ENCODE assay signal across 22 cellular contexts in the genomic region with DNA sequence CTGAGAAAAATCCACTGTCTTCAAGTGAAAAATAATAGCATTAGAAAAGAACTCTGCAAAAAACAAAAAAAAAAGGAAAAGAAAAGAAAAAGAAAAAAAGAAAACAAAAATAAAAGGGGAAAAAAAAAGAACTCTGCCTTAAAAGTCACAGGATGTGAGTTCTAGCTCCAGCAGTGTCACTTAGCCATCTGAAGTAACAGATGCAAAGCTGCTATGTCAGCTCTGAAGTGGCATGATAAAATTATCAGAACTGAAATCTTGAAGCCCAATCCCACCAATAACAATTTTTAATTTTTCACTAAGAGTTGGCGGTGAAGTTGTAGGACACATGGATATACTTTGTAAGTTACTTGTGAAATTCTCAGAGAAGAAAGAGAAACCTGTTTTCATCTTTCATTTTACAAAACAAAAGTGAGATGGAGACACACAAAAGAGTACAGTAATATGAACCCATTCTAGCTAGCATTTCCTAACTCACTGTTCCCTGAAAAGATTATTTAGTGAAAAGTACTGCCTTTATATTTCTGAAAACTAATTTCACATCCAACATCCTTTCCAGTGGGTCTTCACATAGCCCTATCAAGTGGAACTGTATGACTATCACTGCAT.
"Had no signal": no experiment of that assay in that cellular context is flagged by ENCODE, and none has a peak within 500 bp of the region (broad histone marks: within the 10 kb centered on the region; RNA-seq: fewer than 3 reads in every experiment).

No MANE protein-coding gene starts in this region.

- H3K4me3 ChIP-seq: gastrocnemius medialis, heart left ventricle, lung, spleen, thoracic aorta, upper lobe of right lung had no signal

- H3K4me1 ChIP-seq: upper lobe of right lung had no signal

- H3K36me3 ChIP-seq: gastrocnemius medialis, heart left ventricle, spleen, thoracic aorta, upper lobe of right lung had no signal

- H3K36me3 Mint-ChIP-seq: activated naive CD8-positive, alpha-beta T cell had no signal

- H3K27me3 ChIP-seq: gastrocnemius medialis, heart left ventricle, spleen, upper lobe of right lung had no signal

- H3K27me3 Mint-ChIP-seq: activated naive CD8-positive, alpha-beta T cell; dendritic cell treated with granulocyte-macrophage colony-stimulating factor and Interleukin-4, amounts not matched to agents 40 ng/mL and 50 ng/mL, for 4 days; stimulated activated memory B cell treated with anti-CD40 and anti-IgM and Interleukin-4, amounts not matched to agents 10 μg/mL and 1 μg/mL and 100 μg/mL, for 72 hours had no signal

- H3K4me3 Mint-ChIP-seq: activated naive CD8-positive, alpha-beta T cell; dendritic cell treated with granulocyte-macrophage colony-stimulating factor and Interleukin-4, amounts not matched to agents 40 ng/mL and 50 ng/mL, for 4 days; nephron; stimulated activated memory B cell treated with anti-CD40 and anti-IgM and Interleukin-4, amounts not matched to agents 10 μg/mL and 1 μg/mL and 100 μg/mL, for 72 hours had no signal

- DNase-seq: activated CD4-positive, CD25-positive, alpha-beta regulatory T cell treated with anti-CD3 and anti-CD28 coated beads, Interleukin-2, amount 50 U/mL, for 72 hours; activated CD8-positive, alpha-beta memory T cell treated with anti-CD3 and anti-CD28 coated beads for 24 hours; activated CD8-positive, alpha-beta memory T cell treated with anti-CD3 and anti-CD28 coated beads, Interleukin-2, amount 50 U/mL, for 48 hours; activated gamma-delta T cell; effector CD8-positive, alpha-beta T cell; gastrocnemius medialis; heart left ventricle; kidney; nucleus accumbens; retina; spleen; stimulated activated CD4-positive, alpha-beta T cell treated with anti-CD3 and anti-CD28 coated beads, Interleukin-4, amount 100 ng/mL, for 4 hours; upper lobe of right lung had no signal

- ATAC-seq: esophagus mucosa; gastrocnemius medialis; heart left ventricle; left lobe of liver; stimulated activated memory B cell treated with anti-CD40 and anti-IgM and Interleukin-4, amounts not matched to agents 10 μg/mL and 1 μg/mL and 100 μg/mL, for 72 hours; upper lobe of right lung had no signal

- H3K9me3 ChIP-seq: gastrocnemius medialis, thoracic aorta, upper lobe of right lung had no signal

- H3K27ac Mint-ChIP-seq: activated naive CD8-positive, alpha-beta T cell; dendritic cell treated with granulocyte-macrophage colony-stimulating factor and Interleukin-4, amounts not matched to agents 40 ng/mL and 50 ng/mL, for 4 days; nephron; stimulated activated memory B cell treated with anti-CD40 and anti-IgM and Interleukin-4, amounts not matched to agents 10 μg/mL and 1 μg/mL and 100 μg/mL, for 72 hours had no signal

- H3K27ac ChIP-seq: gastrocnemius medialis, heart left ventricle, spleen, thoracic aorta, upper lobe of right lung, VCaP had no signal

- H3K4me1 Mint-ChIP-seq: nephron; stimulated activated memory B cell treated with anti-CD40 and anti-IgM and Interleukin-4, amounts not matched to agents 10 μg/mL and 1 μg/mL and 100 μg/mL, for 72 hours had no signal
